In the genomic region with DNA sequence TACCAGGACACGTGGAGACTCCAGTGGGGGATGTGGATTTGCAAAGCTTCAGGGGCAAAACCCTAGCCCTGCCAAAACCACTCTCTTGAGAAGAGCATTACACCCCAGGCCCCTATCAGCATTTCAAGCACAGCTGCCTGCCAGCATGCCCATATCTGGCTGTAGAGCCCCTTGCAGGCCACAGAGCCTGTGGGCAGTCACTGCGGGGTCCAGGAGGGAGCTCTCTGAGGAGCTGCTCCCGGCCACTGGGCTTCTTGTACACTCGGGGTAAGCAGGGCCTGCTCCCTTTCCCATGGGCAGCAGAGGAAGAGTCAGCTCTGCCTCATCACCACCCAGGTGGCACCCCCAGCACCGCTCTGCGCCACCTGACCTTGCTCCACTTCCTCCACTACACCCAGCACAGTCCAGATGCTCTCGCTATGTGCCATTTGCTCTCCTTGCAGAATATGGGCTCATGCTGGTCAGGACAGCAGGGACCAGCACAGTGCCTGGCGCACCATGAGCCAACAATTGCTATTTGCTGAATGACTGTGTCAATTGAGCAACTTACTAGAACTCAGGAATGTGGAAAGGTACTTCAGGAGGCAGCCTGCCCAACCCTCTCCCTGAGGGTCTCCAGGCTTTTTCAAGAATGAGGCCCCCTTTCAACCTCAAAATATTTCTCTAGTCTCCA, we compare ENCODE assay signal across 16 cellular contexts.
"Had no signal": no experiment of that assay in that cellular context is flagged by ENCODE, and none has a peak within 500 bp of the region (broad histone marks: within the 10 kb centered on the region; RNA-seq: fewer than 3 reads in every experiment).

No MANE protein-coding gene starts in this region.

- H3K4me3 Mint-ChIP-seq: activated T-cell treated with anti-CD3 and anti-CD28 coated beads, Interleukin-2, amount 50 U/mL, for 4 hours; stimulated activated memory B cell treated with anti-CD40 and anti-IgM and Interleukin-4, amounts not matched to agents 10 μg/mL and 1 μg/mL and 100 μg/mL, for 72 hours; T-helper 2 cell treated with Interferon-gamma antibody and Interleukin-4, amounts not matched to agents 5 μg/mL and 100 μg/mL, for 36 hours had no signal

- H3K27me3 Mint-ChIP-seq: stimulated activated memory B cell treated with anti-CD40 and anti-IgM and Interleukin-4, amounts not matched to agents 10 μg/mL and 1 μg/mL and 100 μg/mL, for 72 hours had no signal

- H3K9ac ChIP-seq: parathyroid adenoma had no signal

- H3K36me3 Mint-ChIP-seq: activated naive CD4-positive, alpha-beta T cell treated with anti-CD3 and anti-CD28 coated beads, Interleukin-2, amount 50 U/mL, for 72 hours had no signal

- H3K27me3 ChIP-seq: colonic mucosa, foreskin keratinocyte, thyroid gland had no signal

- H3K4me3 ChIP-seq: colonic mucosa, thyroid gland had no signal

- H3K27ac Mint-ChIP-seq: stimulated activated memory B cell treated with anti-CD40 and anti-IgM and Interleukin-4, amounts not matched to agents 10 μg/mL and 1 μg/mL and 100 μg/mL, for 72 hours; T-helper 2 cell treated with Interferon-gamma antibody and Interleukin-4, amounts not matched to agents 5 μg/mL and 100 μg/mL, for 36 hours had no signal

- H3K4me1 ChIP-seq: colonic mucosa, foreskin keratinocyte, parathyroid adenoma, thyroid gland had no signal

- H3K9me3 Mint-ChIP-seq: activated naive CD4-positive, alpha-beta T cell treated with anti-CD3 and anti-CD28 coated beads, Interleukin-2, amount 50 U/mL, for 72 hours; activated T-cell treated with anti-CD3 and anti-CD28 coated beads, Interleukin-2, amount 50 U/mL, for 4 hours; stimulated activated memory B cell treated with anti-CD40 and anti-IgM and Interleukin-4, amounts not matched to agents 10 μg/mL and 1 μg/mL and 100 μg/mL, for 72 hours; T-helper 2 cell treated with Interferon-gamma antibody and Interleukin-4, amounts not matched to agents 5 μg/mL and 100 μg/mL, for 36 hours had no signal

- H3K9me3 ChIP-seq: colonic mucosa, thyroid gland had no signal

- H3K36me3 ChIP-seq: colonic mucosa had no signal

- H2AFZ ChIP-seq: parathyroid adenoma had no signal

- DNase-seq: activated CD4-positive, alpha-beta T cell treated with anti-CD3 and anti-CD28 coated beads, Interleukin-2, amount 50 U/mL, for 1 hour; activated CD4-positive, CD25-positive, alpha-beta regulatory T cell; activated effector memory CD4-positive, alpha-beta T cell treated with anti-CD3 and anti-CD28 coated beads, Interleukin-2, amount 50 U/mL, for 16 hours; activated T-cell treated with anti-CD3 and anti-CD28 coated beads, Interleukin-2, amount 50 U/mL, for 4 hours; central memory CD4-positive, alpha-beta T cell; colonic mucosa; foreskin keratinocyte; glutamatergic neuron; stimulated activated CD4-positive, alpha-beta T cell treated with anti-CD3 and anti-CD28 coated beads, Interleukin-12 subunit alpha, Interleukin-12 subunit beta, amount 100 ng/mL, for 4 hours; SW 1271; thyroid gland had no signal

- FAIRE-seq: endothelial cell of umbilical vein had no signal

- H3K27ac ChIP-seq: colonic mucosa, foreskin keratinocyte, parathyroid adenoma, thyroid gland had no signal

- ATAC-seq: activated naive CD4-positive, alpha-beta T cell treated with anti-CD3 and anti-CD28 coated beads, Interleukin-2, amount 50 U/mL, for 72 hours; activated T-cell treated with anti-CD3 and anti-CD28 coated beads, Interleukin-2, amount 50 U/mL, for 4 hours; foreskin keratinocyte; stimulated activated memory B cell treated with anti-CD40 and anti-IgM and Interleukin-4, amounts not matched to agents 10 μg/mL and 1 μg/mL and 100 μg/mL, for 72 hours had no signal
